Comparison of ENCODE assay signal across 21 cellular contexts in genomic region chr9:60545346-60546315, GRCh38.
"Had no signal": no experiment of that assay in that cellular context is flagged by ENCODE, and none has a peak within 500 bp of the region (broad histone marks: within the 10 kb centered on the region; RNA-seq: fewer than 3 reads in every experiment).

No MANE protein-coding gene starts in this region.

- H3K36me3 ChIP-seq: colonic mucosa, neural progenitor cell, thoracic aorta, vagina had no signal

- ATAC-seq: body of pancreas; left cardiac atrium; naive thymus-derived CD4-positive, alpha-beta T cell had no signal

- H3K4me3 ChIP-seq: body of pancreas, colonic mucosa, dorsolateral prefrontal cortex, neural progenitor cell, smooth muscle cell, thoracic aorta, vagina had no signal

- H3K27me3 ChIP-seq: body of pancreas, colonic mucosa, dorsolateral prefrontal cortex, neural progenitor cell, vagina had no signal

- H3K4me2 ChIP-seq: neural progenitor cell, smooth muscle cell had no signal

- H3K27ac ChIP-seq: body of pancreas, colonic mucosa, dorsolateral prefrontal cortex, neural progenitor cell, thoracic aorta, vagina had no signal

- DNase-seq: activated CD4-positive, alpha-beta T cell treated with anti-CD3 and anti-CD28 coated beads for 4 hours; activated CD4-positive, alpha-beta T cell treated with anti-CD3 and anti-CD28 coated beads, Interleukin-2, amount 50 U/mL, for 48 hours; activated CD4-positive, CD25-positive, alpha-beta regulatory T cell; activated CD8-positive, alpha-beta memory T cell treated with anti-CD3 and anti-CD28 coated beads for 24 hours; activated effector memory CD4-positive, alpha-beta T cell treated with Interleukin-2 at 50 U/mL for 16 hours; activated naive CD4-positive, alpha-beta T cell treated with Interleukin-2 at 50 U/mL for 16 hours; anterior cingulate cortex; body of pancreas; colonic mucosa; effector memory CD4-positive, alpha-beta T cell; islet precursor cell; left cardiac atrium; midbrain; naive thymus-derived CD4-positive, alpha-beta T cell; occipital lobe; stimulated activated naive CD4-positive, alpha-beta T cell treated with Interleukin-2 at 50 U/mL for 16 hours had no signal

- H3K9me3 ChIP-seq: colonic mucosa, thoracic aorta, vagina had no signal

- H3K4me1 ChIP-seq: body of pancreas, colonic mucosa, neural progenitor cell, vagina had no signal

- H2AFZ ChIP-seq: neural progenitor cell had no signal
